8 cellular contexts compared by ENCODE assay signal in the genomic region with DNA sequence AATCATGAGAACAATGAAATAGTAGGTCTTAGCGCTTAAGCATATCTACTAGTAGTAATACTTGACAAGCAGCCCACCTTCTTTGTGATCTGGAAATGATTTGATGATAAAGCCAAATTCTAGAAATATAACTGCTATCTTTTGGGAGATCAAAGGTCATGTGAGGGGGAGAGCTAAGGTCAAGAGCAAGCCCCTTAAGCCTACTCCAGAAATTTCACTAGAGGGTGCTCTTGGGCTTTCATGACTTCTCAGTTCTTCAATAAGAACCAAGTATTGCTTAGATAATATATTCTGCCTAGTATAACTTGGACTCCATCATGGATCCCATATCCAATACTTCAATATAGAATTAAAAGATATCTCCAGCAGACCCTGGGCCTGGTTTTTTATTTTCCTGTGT.
A peak's percentile ranks its signal among the peaks of the same experiment; 100 is the strongest.
DNase-seq lines count a peak whose midpoint lies in the region; ATAC-seq and TF ChIP-seq lines count a peak whose summit lies in the region.

No MANE protein-coding gene starts in this region.

- intact Hi-C loops in ascending aorta (cut with DNase I), result no loop called here

- H3K36me3 ChIP-seq in ascending aorta, result no peaks in the 10 kb centered on the region
- H3K36me3 ChIP-seq in tibial nerve, result no peaks in the 10 kb centered on the region

- no peak for TF ChIP-seq POLR2A in tibial nerve (IDR thresholded peaks at IDR 0.05)

- in situ Hi-C loops in GM13976 (cut with MboI; ENCODE audit: low sequenced_read_pairs, unreplicated experiment), result loop anchor here (25.0 kb wide), 3 partner anchors 260 to 985 kb away; no protein-coding TSS in a partner anchor

- H3K9me3 ChIP-seq in ascending aorta (no peaks in the 10 kb centered on the region), tibial nerve (no peaks in the 10 kb centered on the region)

- H3K27ac ChIP-seq in ascending aorta, result no peak overlapping the region
- H3K27ac ChIP-seq in tibial nerve, result no peak overlapping the region

- H3K4me3 ChIP-seq in ascending aorta (no peak overlapping the region), tibial nerve (no peak overlapping the region)

- DNase-seq in AG08395 (ENCODE audit: low spot score) (peak; percentile 53), GM13976 (ENCODE audit: low spot score) (peak; percentile 23), NCI-H446 (lab: John Stamatoyannopoulos, UW) (peak; percentile 68 to 76), ascending aorta (ENCODE audit: low spot score in 2 of 2) (no peak), inferior parietal cortex (ENCODE audit: extremely low spot score) (peak; percentile 80), tibial nerve (ENCODE audit: low spot score in 2 of 2) (no peak), activated gamma-delta T cell treated with Interleukin-2 at 50 U/mL for 16 hours (no peak)

- H3K27me3 ChIP-seq in ascending aorta, result no peaks in the 10 kb centered on the region
- H3K27me3 ChIP-seq in tibial nerve, result no peaks in the 10 kb centered on the region

- ATAC-seq in HG03097 (IDR thresholded peaks at IDR 0.05; ENCODE audit: low FRiP score, unreplicated experiment), result peak; percentile 65

- TF ChIP-seq EP300 in tibial nerve (IDR thresholded peaks at IDR 0.05), result no peak

- TF ChIP-seq CTCF in GM13976 (IDR thresholded peaks at IDR 0.05; ENCODE audit: borderline replicate concordance, control extremely low read depth, extremely low read depth, insufficient read depth, missing control alignments) (peak; percentile 36), ascending aorta (IDR thresholded peaks at IDR 0.05) (peak; percentile 31 to 42 (median 35)), tibial nerve (IDR thresholded peaks at IDR 0.05) (peak; percentile 40 to 47 (median 42))

- WGBS in tibial nerve, 2 donors, result 95 to 97% methylated on average over 1 of the region's 1 CpG

- no peaks in the 10 kb centered on the region for H3K4me1 ChIP-seq in ascending aorta
- H3K4me1 ChIP-seq in tibial nerve, result peaks cover 0 to 22% (median 0%) of the 10 kb centered on the region in 4 donors

Comparison
In these comparisons a context has a peak if more than half of its experiments do, and no peak if none do; other contexts are left out.
1. DNase-seq: peak in AG08395 (single experiment), GM13976 (single experiment), NCI-H446 (2 of 2) and inferior parietal cortex (single experiment); none in ascending aorta (0 of 2), tibial nerve (0 of 2) and activated gamma-delta T cell treated with Interleukin-2 at 50 U/mL for 16 hours (single experiment).
2. Peak in every context shown above with its lines, with median percentiles within 50 percentile points of each other: CTCF ChIP-seq.